16 cellular contexts compared by ENCODE assay signal in genomic region chr10:43141421-43141820, GRCh38. TPM values are rescaled to one million over a fixed set of nuclear protein-coding genes. Genes with fewer than 3 reads are reported as not detected.
DNase-seq lines count a peak whose midpoint lies in the region; ATAC-seq and TF ChIP-seq lines count a peak whose summit lies in the region.
"Had no signal": no experiment of that assay in that cellular context is flagged by ENCODE, and none has a peak within 500 bp of the region (broad histone marks: within the 10 kb centered on the region; RNA-seq: fewer than 3 reads in every experiment).

No MANE protein-coding gene starts in this region.

- H3K9me3 ChIP-seq in CD4-positive, alpha-beta memory T cell (ENCODE audit: control insufficient read depth in 1 of 2, low read length in 2 of 2), result no peaks in the 10 kb centered on the region
- no peaks in the 10 kb centered on the region for H3K9me3 ChIP-seq in neutrophil
- H3K9me3 ChIP-seq: SJSA1 had no signal

- peak overlapping the region in 5 of 7 donors; percentile 25 to 86 (median 70) for H3K27ac Mint-ChIP-seq in CD4-positive, alpha-beta memory T cell
- peak overlapping the region; percentile 58 for H3K27ac Mint-ChIP-seq in activated naive CD8-positive, alpha-beta T cell

- peak overlapping the region in 4 of 8 donors; percentile 26 to 60 (median 50) for H3K4me3 Mint-ChIP-seq in CD4-positive, alpha-beta memory T cell
- H3K4me3 Mint-ChIP-seq in activated naive CD8-positive, alpha-beta T cell, result peak overlapping the region; percentile 33

- CTCF ChIA-PET in CD4-positive, alpha-beta memory T cell (lab: Charles Lee; ENCODE audit: partially characterized antibody), result interaction anchor here (1.0 to 1.5 kb wide), 4 partner anchors 15 to 61 kb away, joined by 3 to 4 read pairs (median 3); no protein-coding TSS in a partner anchor

- H3K4me1 Mint-ChIP-seq in CD4-positive, alpha-beta memory T cell, result peaks cover 50 to 77% (median 67%) of the 10 kb centered on the region in 4 donors
- H3K4me1 Mint-ChIP-seq in activated naive CD8-positive, alpha-beta T cell (ENCODE audit: low read depth), result peaks cover 74% of the 10 kb centered on the region

- peaks cover 82% of the 10 kb centered on the region for H3K4me1 ChIP-seq in CD4-positive, alpha-beta memory T cell (ENCODE audit: insufficient read depth, low read length)
- H3K4me1 ChIP-seq in neutrophil (ENCODE audit: control insufficient read depth in 1 of 2, insufficient read depth in 1 of 2, low read depth in 1 of 2, low read length in 1 of 2), result peaks cover 79 to 83% of the 10 kb centered on the region in 2 experiments

- POLR2A ChIA-PET in CD4-positive, alpha-beta memory T cell (lab: Charles Lee; ENCODE audit: partially characterized antibody), result no interaction called here

- ATAC-seq in HG02678 (IDR thresholded peaks at IDR 0.05; ENCODE audit: unreplicated experiment) (peak; percentile 18), omental fat pad (ENCODE audit: low FRiP score) (no peak)

- H3K4me3 ChIP-seq in CD4-positive, alpha-beta memory T cell (ENCODE audit: low read length in 2 of 2), result no peak overlapping the region
- H3K4me3 ChIP-seq in neutrophil (ENCODE audit: low read depth in 1 of 2, low read length in 1 of 2), result peak overlapping the region; percentile 26 to 86
- H3K4me3 ChIP-seq: SJSA1 had no signal

- peaks cover 7 to 10% of the 10 kb centered on the region in 2 donors for H3K36me3 Mint-ChIP-seq in CD4-positive, alpha-beta memory T cell
- peaks cover 2% of the 10 kb centered on the region for H3K36me3 Mint-ChIP-seq in activated naive CD8-positive, alpha-beta T cell

- H3K9me3 Mint-ChIP-seq in CD4-positive, alpha-beta memory T cell, result no peaks in the 10 kb centered on the region
- H3K9me3 Mint-ChIP-seq in activated naive CD8-positive, alpha-beta T cell (ENCODE audit: low read depth), result no peaks in the 10 kb centered on the region

- H3K27me3 Mint-ChIP-seq in CD4-positive, alpha-beta memory T cell, result no peaks in the 10 kb centered on the region
- no peaks in the 10 kb centered on the region for H3K27me3 Mint-ChIP-seq in activated naive CD8-positive, alpha-beta T cell

- TF ChIP-seq CTCF in neutrophil (IDR thresholded peaks at IDR 0.05) (no peak), omental fat pad (IDR thresholded peaks at IDR 0.05) (no peak)

- no peak overlapping the region for H3K27ac ChIP-seq in CD4-positive, alpha-beta memory T cell (ENCODE audit: low read depth, low read length)
- H3K27ac ChIP-seq in neutrophil, result peak overlapping the region; percentile 96
- H3K27ac ChIP-seq: C4-2B, SJSA1, VCaP had no signal

- no peaks in the 10 kb centered on the region for H3K27me3 ChIP-seq in CD4-positive, alpha-beta memory T cell (ENCODE audit: insufficient read depth, low read length)
- no peaks in the 10 kb centered on the region for H3K27me3 ChIP-seq in neutrophil
- H3K27me3 ChIP-seq: SJSA1 had no signal

- no peaks in the 10 kb centered on the region for H3K36me3 ChIP-seq in CD4-positive, alpha-beta memory T cell (ENCODE audit: insufficient read depth, low read length)
- H3K36me3 ChIP-seq in neutrophil, result no peaks in the 10 kb centered on the region

- intact Hi-C loops in CD4-positive, alpha-beta memory T cell (cut with micrococcal nuclease), result no loop called here

- DNase-seq in CD4-positive, alpha-beta memory T cell, result no peak
- DNase-seq in middle frontal gyrus (ENCODE audit: extremely low spot score, low spot score), result no peak
- no peak for DNase-seq in omental fat pad (ENCODE audit: low spot score)
- no peak for DNase-seq in effector CD4-positive, alpha-beta T cell
- DNase-seq: activated CD8-positive, alpha-beta memory T cell treated with anti-CD3 and anti-CD28 coated beads, Interleukin-2, amount 50 U/mL, for 48 hours; anterior cingulate cortex; erythroblast; mesendoderm; occipital lobe; small intestine had no signal

RNA-seq across cellular contexts. Expression of gene CSGALNACT2, which starts 3.2 kb away (rescaled TPM):
- 10 to 100 TPM; 45.3 to 48.2 TPM for total RNA-seq in CD4-positive, alpha-beta memory T cell
- 10 to 100 TPM; 21.1 to 23.5 TPM for polyA plus RNA-seq in CD4-positive, alpha-beta memory T cell
- 10 to 100 TPM; 22.0 to 45.8 (median 37.9) TPM for total RNA-seq in omental fat pad

Comparison
In these comparisons a context has a peak if more than half of its experiments do, and no peak if none do; other contexts are left out.
1. H3K4me3 ChIP-seq: peak in neutrophil (2 of 2); none in CD4-positive, alpha-beta memory T cell (0 of 2).